ENCODE assay signal across 10 cellular contexts in the genomic region with DNA sequence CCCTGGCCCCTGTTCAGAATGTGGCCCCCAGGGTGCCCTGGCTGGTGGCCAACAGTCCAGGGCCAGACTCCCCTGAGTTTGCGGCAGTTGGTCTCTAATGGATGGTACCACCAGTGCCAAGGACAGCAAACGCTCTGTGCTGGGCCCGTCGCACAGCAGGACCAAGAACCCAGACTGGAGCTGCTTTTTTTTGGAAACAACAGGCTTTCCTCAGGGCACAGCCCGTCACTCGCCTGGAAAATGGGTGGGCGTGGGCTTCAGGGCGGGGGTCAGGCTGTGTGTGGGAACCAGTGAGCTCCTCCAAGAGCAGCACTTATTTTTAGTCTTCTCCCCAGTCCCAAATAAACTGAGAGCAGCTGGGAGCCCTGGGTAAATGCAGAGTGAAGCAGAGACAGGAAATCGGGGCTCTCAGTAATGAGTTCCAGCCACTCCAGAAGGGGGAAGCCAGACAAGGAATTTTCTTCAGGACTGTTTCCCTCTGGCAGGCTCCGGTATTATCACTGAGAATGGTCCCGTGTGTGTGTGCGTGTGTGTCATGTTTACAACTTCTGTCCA.
DNase-seq lines count a peak whose midpoint lies in the region; ATAC-seq and TF ChIP-seq lines count a peak whose summit lies in the region.
"Had no signal": no experiment of that assay in that cellular context is flagged by ENCODE, and none has a peak within 500 bp of the region (broad histone marks: within the 10 kb centered on the region; RNA-seq: fewer than 3 reads in every experiment).

No MANE protein-coding gene starts in this region.

- no peaks in the 10 kb centered on the region for H3K36me3 Mint-ChIP-seq in T-helper 17 cell (ENCODE audit: low read depth)
- H3K36me3 Mint-ChIP-seq in progenitor cell of endocrine pancreas (ENCODE audit: insufficient read depth): no peaks in the 10 kb centered on the region

- peak overlapping the region; percentile 68 to 91 (median 80) for H3K27ac ChIP-seq in heart left ventricle

- peaks cover 7 to 77% (median 47%) of the 10 kb centered on the region in 12 donors for H3K4me1 ChIP-seq in heart left ventricle

- H3K4me1 Mint-ChIP-seq in T-helper 17 cell (peaks cover 51% of the 10 kb centered on the region), progenitor cell of endocrine pancreas (ENCODE audit: low read depth) (peaks cover 69% of the 10 kb centered on the region)

- TF ChIP-seq POLR2A in heart left ventricle (IDR thresholded peaks at IDR 0.05): no peak

- no peaks in the 10 kb centered on the region for H3K9me3 ChIP-seq in T-helper 17 cell (ENCODE audit: control insufficient read depth, low read length, poor library complexity, severe bottlenecking)
- H3K9me3 ChIP-seq in heart left ventricle: no peaks in the 10 kb centered on the region

- intact Hi-C loops in heart left ventricle (cut with DNase I): loop anchor here in 5 of 10 donors (2.0 to 10.0 kb wide), 5 partner anchors 61 to 118 kb away; partner anchors contain the start of gene PPFIBP2 (in 3 of the 5)

- H3K36me3 ChIP-seq in heart left ventricle: no peaks in the 10 kb centered on the region

- H3K4me3 Mint-ChIP-seq in T-helper 17 cell: peak overlapping the region; percentile 39
- peak overlapping the region; percentile 62 for H3K4me3 Mint-ChIP-seq in progenitor cell of endocrine pancreas (ENCODE audit: low read depth)

- DNase-seq in AG20443 (ENCODE audit: low spot score): peak; percentile 51
- no peak for DNase-seq in T-helper 17 cell
- peak; percentile 62 to 72 (median 69) for DNase-seq in heart left ventricle
- no peak for DNase-seq in progenitor cell of endocrine pancreas (ENCODE audit: low spot score, unreplicated experiment)
- DNase-seq in occipital lobe (lab: John Stamatoyannopoulos, UW): no peak
- no peak for DNase-seq in NCI-H1930 (lab: John Stamatoyannopoulos, UW)
- no peak for DNase-seq in NCI-H187 (lab: John Stamatoyannopoulos, UW)
- DNase-seq in NOMO-1 treated with DMSO at 0.1 percent for 48 hours (lab: John Stamatoyannopoulos, UW; ENCODE audit: unreplicated experiment): no peak
- DNase-seq: GDM1, H7 had no signal

- ATAC-seq in T-helper 17 cell (no peak), heart left ventricle (peak; percentile 17 to 61 (median 38))

- H3K4me3 ChIP-seq in heart left ventricle: peak overlapping the region in 11 of 12 donors; percentile 24 to 66 (median 47)

- peaks cover 0 to 16% (median 0%) of the 10 kb centered on the region in 9 donors for H3K27me3 ChIP-seq in heart left ventricle

- H3K27me3 Mint-ChIP-seq in T-helper 17 cell (no peaks in the 10 kb centered on the region), progenitor cell of endocrine pancreas (no peaks in the 10 kb centered on the region)

- H3K9me3 Mint-ChIP-seq in progenitor cell of endocrine pancreas (ENCODE audit: low read depth): no peaks in the 10 kb centered on the region

- H3K27ac Mint-ChIP-seq in T-helper 17 cell (peak overlapping the region; percentile 72), progenitor cell of endocrine pancreas (peak overlapping the region; percentile 90)

- TF ChIP-seq CTCF in heart left ventricle (IDR thresholded peaks at IDR 0.05): no peak
- no peak for TF ChIP-seq CTCF in progenitor cell of endocrine pancreas (IDR thresholded peaks at IDR 0.05; ENCODE audit: unreplicated experiment)

- 20 to 35% (median 29%) methylated on average over 10 to 12 of the region's 12 CpGs for WGBS in heart left ventricle, 4 donors

Comparison
In these comparisons a context has a peak if more than half of its experiments do, and no peak if none do; other contexts are left out.
1. DNase-seq: peak in AG20443 (single experiment) and heart left ventricle (5 of 5); none in T-helper 17 cell (0 of 3), progenitor cell of endocrine pancreas (single experiment), occipital lobe (single experiment), NCI-H1930 (0 of 2), NCI-H187 (0 of 2) and NOMO-1 treated with DMSO at 0.1 percent for 48 hours (single experiment).